ENCODE assay signal across 8 cellular contexts in the genomic region with DNA sequence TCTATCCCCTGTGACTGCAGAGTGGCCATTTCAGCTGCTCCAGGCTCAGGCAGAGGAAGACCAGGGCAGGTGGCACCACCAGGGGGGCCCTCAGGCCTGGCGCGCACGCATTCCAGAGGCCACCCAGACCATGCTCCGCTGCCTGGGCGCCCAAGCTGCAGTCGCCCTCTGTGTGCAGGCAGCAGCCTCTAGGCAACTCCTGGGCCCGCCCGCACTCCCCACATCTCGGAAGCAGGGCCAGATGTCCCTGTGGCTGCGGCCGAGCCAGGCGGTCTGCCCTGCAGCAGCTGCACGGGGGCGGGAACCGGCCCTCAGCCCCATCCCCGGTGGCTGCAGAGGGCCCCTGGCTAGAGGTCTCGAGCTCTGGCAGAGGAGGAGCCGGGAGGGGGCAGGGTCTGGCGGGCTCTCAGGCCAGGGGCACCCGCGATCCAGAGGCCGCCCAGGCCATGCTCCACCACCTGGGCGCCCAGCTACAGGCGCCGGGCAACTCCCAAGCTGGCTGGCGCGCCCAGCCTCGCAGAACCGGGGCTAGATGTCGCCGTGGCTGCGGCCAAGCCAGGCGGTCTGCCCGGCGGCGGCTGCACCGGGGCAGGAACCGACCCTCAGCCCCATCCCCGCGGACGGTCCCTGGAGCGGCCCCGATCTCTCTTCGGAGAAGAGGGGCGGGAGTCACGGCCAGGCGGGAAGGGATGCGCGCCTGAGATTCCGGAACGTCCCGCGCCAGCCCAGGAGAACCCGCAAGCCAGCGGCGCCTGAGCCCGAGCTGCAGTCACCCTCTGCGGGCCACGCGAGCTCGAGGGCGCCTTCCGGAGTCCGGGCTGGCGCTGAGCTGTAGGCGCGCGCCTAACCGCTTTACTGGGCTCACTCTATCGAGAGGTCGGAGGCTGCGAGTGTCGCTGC. TPM values are rescaled to one million over a fixed set of nuclear protein-coding genes. Genes with fewer than 3 reads are reported as not detected.
DNase-seq lines count a peak whose midpoint lies in the region; ATAC-seq lines count a peak whose summit lies in the region.

A gene (plus strand): TSS at position 855 of the 900 bp plus-strand sequence. CDS start 239 bp downstream, outside the sequence.

- DNase-seq in AG08396 (ENCODE audit: low spot score): peak; percentile 57
- peak; percentile 89 to 93 for DNase-seq in NCI-H2081 (lab: John Stamatoyannopoulos, UW)
- peak; percentile 25 for DNase-seq in T follicular helper cell (ENCODE audit: low read depth)
- DNase-seq in activated gamma-delta T cell (lab: John Stamatoyannopoulos, UW): peak; percentile 32
- peak; percentile 63 to 68 for DNase-seq in lung microvascular endothelial cell (ENCODE audit: low read depth in 2 of 2)
- peak; percentile 50 to 69 for DNase-seq in stimulated activated CD4-positive, alpha-beta T cell treated with anti-CD3 and anti-CD28 coated beads, Interleukin-2, amount 100 ng/mL, for 24 hours

- ATAC-seq in GM18502 (IDR thresholded peaks at IDR 0.05; ENCODE audit: poor library complexity, unreplicated experiment): peak; percentile 70
- ATAC-seq in esophagus mucosa: peak; percentile 96

RNA-seq across cellular contexts. Expression of the gene that starts here (rescaled TPM):
- total RNA-seq in esophagus mucosa (10.0 TPM), lung microvascular endothelial cell (under 0.01 and 0.22 TPM in 2 replicates)

Comparison
In these comparisons a context has a peak if more than half of its experiments do, and no peak if none do; other contexts are left out.
1. Peak in every context shown above with its lines: DNase-seq and ATAC-seq.
2. Peak in DNase-seq in lung microvascular endothelial cell; RNA of the gene not detected or under 1 TPM.
3. DNase-seq: peak in every context shown above with its lines; median percentile 91 in NCI-H2081; 66 in lung microvascular endothelial cell; 60 in stimulated activated CD4-positive, alpha-beta T cell treated with anti-CD3 and anti-CD28 coated beads, Interleukin-2, amount 100 ng/mL, for 24 hours; 57 in AG08396; 32 in activated gamma-delta T cell; 25 in T follicular helper cell.